12 cellular contexts compared by ENCODE assay signal in the genomic region with DNA sequence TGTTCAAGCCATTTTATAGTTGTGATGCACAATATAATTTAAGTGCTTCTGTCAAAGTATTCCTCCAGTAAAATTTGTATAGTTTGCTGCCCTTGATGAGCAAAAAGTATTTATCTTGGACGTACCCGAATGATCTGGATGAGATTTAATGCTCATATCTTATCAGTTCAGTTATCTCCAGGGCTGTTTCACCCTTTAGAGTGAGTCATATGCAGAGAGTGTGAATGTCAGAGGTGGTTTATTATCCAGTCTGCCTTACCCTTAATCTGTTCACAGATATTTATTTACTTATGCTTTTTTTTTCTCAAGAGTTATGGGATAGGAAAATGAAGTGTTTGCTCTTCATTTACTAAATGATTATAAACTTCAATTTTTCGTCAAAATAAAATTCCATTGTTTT. TPM values are rescaled to one million over a fixed set of nuclear protein-coding genes. Genes with fewer than 3 reads are reported as not detected.
A peak's percentile ranks its signal among the peaks of the same experiment; 100 is the strongest.
DNase-seq lines count a peak whose midpoint lies in the region; TF ChIP-seq lines count a peak whose summit lies in the region.
"Not testable (repeated sequence)": the region's sequence is repeated elsewhere in the genome, so short reads cannot be mapped to it uniquely, and the experiment has no call there.
"Had no signal": no experiment of that assay in that cellular context is flagged by ENCODE, and none has a peak within 500 bp of the region (broad histone marks: within the 10 kb centered on the region; RNA-seq: fewer than 3 reads in every experiment).

No MANE protein-coding gene starts in this region.

- H3K9me3 ChIP-seq in HEK293 (ENCODE audit: control insufficient read depth, insufficient read depth, low read depth, low read length): not testable (repeated sequence)

- CTCF ChIA-PET in HEK293 (lab: Yijun Ruan, JAX): not testable (repeated sequence)

- not testable (repeated sequence) for TF ChIP-seq CTCF in HEK293 (tag by site-specific recombination; IDR thresholded peaks at IDR 0.05)

- H3K36me3 ChIP-seq in HEK293 (ENCODE audit: control insufficient read depth in 2 of 2, insufficient read depth in 1 of 2, low read length in 2 of 2): not testable (repeated sequence)

- not testable (repeated sequence) for H3K9me3 Mint-ChIP-seq in T-helper 2 cell treated with Interferon-gamma antibody and Interleukin-4, amounts not matched to agents 5 μg/mL and 100 μg/mL, for 36 hours; activated naive CD4-positive, alpha-beta T cell treated with anti-CD3 and anti-CD28 coated beads, Interleukin-2, amount 50 U/mL, for 24 hours

- not testable (repeated sequence) for H3K36me3 Mint-ChIP-seq in T-helper 2 cell treated with Interferon-gamma antibody and Interleukin-4, amounts not matched to agents 5 μg/mL and 100 μg/mL, for 36 hours (ENCODE audit: low read depth); activated naive CD4-positive, alpha-beta T cell treated with anti-CD3 and anti-CD28 coated beads, Interleukin-2, amount 50 U/mL, for 24 hours

- not testable (repeated sequence) for H3K27ac ChIP-seq in HEK293 (ENCODE audit: extremely low read depth, low read depth, low read length)

- H3K4me3 ChIP-seq in HEK293 (ENCODE audit: low read depth, low read length): not testable (repeated sequence)

- POLR2A ChIA-PET in HEK293 (lab: Yijun Ruan, JAX): not testable (repeated sequence)

- H3K4me1 ChIP-seq in HEK293 (ENCODE audit: control insufficient read depth, insufficient read depth, low read length): not testable (repeated sequence)

- H3K27me3 Mint-ChIP-seq in T-helper 2 cell treated with Interferon-gamma antibody and Interleukin-4, amounts not matched to agents 5 μg/mL and 100 μg/mL, for 36 hours (ENCODE audit: low read depth): peaks cover 19% of the 10 kb centered on the region
- not testable (repeated sequence) for H3K27me3 Mint-ChIP-seq in activated naive CD4-positive, alpha-beta T cell treated with anti-CD3 and anti-CD28 coated beads, Interleukin-2, amount 50 U/mL, for 24 hours

- H3K4me1 Mint-ChIP-seq in T-helper 2 cell treated with Interferon-gamma antibody and Interleukin-4, amounts not matched to agents 5 μg/mL and 100 μg/mL, for 36 hours (ENCODE audit: low read depth): peaks cover 22% of the 10 kb centered on the region
- H3K4me1 Mint-ChIP-seq in activated naive CD4-positive, alpha-beta T cell treated with anti-CD3 and anti-CD28 coated beads, Interleukin-2, amount 50 U/mL, for 24 hours: peaks cover 15% of the 10 kb centered on the region

- peak overlapping the region; percentile 19 for H3K27ac Mint-ChIP-seq in T-helper 2 cell treated with Interferon-gamma antibody and Interleukin-4, amounts not matched to agents 5 μg/mL and 100 μg/mL, for 36 hours
- peak overlapping the region; percentile 59 for H3K27ac Mint-ChIP-seq in activated naive CD4-positive, alpha-beta T cell treated with anti-CD3 and anti-CD28 coated beads, Interleukin-2, amount 50 U/mL, for 24 hours

- H3K4me3 Mint-ChIP-seq in T-helper 2 cell treated with Interferon-gamma antibody and Interleukin-4, amounts not matched to agents 5 μg/mL and 100 μg/mL, for 36 hours: peak overlapping the region; percentile 30
- not testable (repeated sequence) for H3K4me3 Mint-ChIP-seq in activated naive CD4-positive, alpha-beta T cell treated with anti-CD3 and anti-CD28 coated beads, Interleukin-2, amount 50 U/mL, for 24 hours

- DNase-seq in A172 (ENCODE audit: low spot score) (peak; percentile 28), LoVo (ENCODE audit: low spot score) (peak; percentile 46), RPMI7951 (ENCODE audit: low read depth) (peak; percentile 1), amniotic epithelial cell (ENCODE audit: low read depth) (peak; percentile 7)
- DNase-seq in T-helper 2 cell treated with Interferon-gamma antibody and Interleukin-4, amounts not matched to agents 5 μg/mL and 100 μg/mL, for 36 hours (ENCODE audit: low spot score): not testable (repeated sequence)

TF ChIP-seq in HEK293, 187 proteins besides CTCF, POLR2A, EP300 and RAD21:
- TF ChIP-seq ZXDB (tag by site-specific recombination; IDR thresholded peaks at IDR 0.05): peak; percentile 44; the same call in 1 of the 2 replicates
- 0 out of 2 replicates have a peak, but pooled peaks have one; percentile 15 for TF ChIP-seq ZNF629 (tag by site-specific recombination; IDR thresholded peaks at IDR 0.05)

RNA-seq across cellular contexts. Expression of gene KRT76, which starts 26.6 kb away (rescaled TPM):
- total RNA-seq in A172 (2014; rRNA removed; shearing (Covaris generic)): not detected in 2 replicates
- total RNA-seq in RPMI7951 (2014; rRNA removed; shearing (Covaris generic)): not detected in 2 replicates
- total RNA-seq: B cell; Caco-2; Calu3; CD4-positive, alpha-beta T cell; CD8-positive, alpha-beta T cell had no signal

RNA-seq across cellular contexts. Expression of gene KRT3, which starts 45.4 kb away (rescaled TPM):
- not detected in 2 replicates for total RNA-seq in A172 (2014; rRNA removed; shearing (Covaris generic))
- total RNA-seq in RPMI7951 (2014; rRNA removed; shearing (Covaris generic)): 0.12 TPM in 1 of 2 replicates, not detected in the other
- total RNA-seq: B cell; Caco-2; Calu3; CD4-positive, alpha-beta T cell; CD8-positive, alpha-beta T cell had no signal

RNA-seq across cellular contexts. Expression of gene KRT77, which starts 47.2 kb away (rescaled TPM):
- total RNA-seq in A172 (2014; rRNA removed; shearing (Covaris generic)): not detected in 2 replicates
- not detected in 2 replicates for total RNA-seq in RPMI7951 (2014; rRNA removed; shearing (Covaris generic))
- total RNA-seq: B cell; Caco-2; Calu3; CD8-positive, alpha-beta T cell had no signal
